ENCODE assay signal across 9 cellular contexts in genomic region chr2:43024515-43024962, GRCh38.
DNase-seq lines count a peak whose midpoint lies in the region; ATAC-seq and TF ChIP-seq lines count a peak whose summit lies in the region.
"Had no signal": no experiment of that assay in that cellular context is flagged by ENCODE, and none has a peak within 500 bp of the region (broad histone marks: within the 10 kb centered on the region; RNA-seq: fewer than 3 reads in every experiment).

No MANE protein-coding gene starts in this region.

- H3K4me3 ChIP-seq in thoracic aorta: no peak overlapping the region

- H3K4me3 Mint-ChIP-seq in activated CD4-positive, alpha-beta T cell treated with anti-CD3 and anti-CD28 coated beads, Interleukin-2, amount 10 ng/mL, durations not matched to agents 24 days and 14 days: no peak overlapping the region
- peak overlapping the region; percentile 48 for H3K4me3 Mint-ChIP-seq in endothelial cell (ENCODE audit: unreplicated experiment)
- no peak overlapping the region for H3K4me3 Mint-ChIP-seq in mesothelial cell of epicardium
- H3K4me3 Mint-ChIP-seq: T-helper 1 cell treated with Interleukin-12 subunit alpha and Interleukin-12 subunit beta and Interleukin-4 antibody, amounts not matched to agents 30 μg/mL and 1 μg/mL, for 36 hours had no signal

- H3K27me3 ChIP-seq in thoracic aorta (replicated peaks; ENCODE audit: insufficient read depth): no peaks in the 10 kb centered on the region

- peaks cover 6% of the 10 kb centered on the region for H3K9me3 ChIP-seq in thoracic aorta

- no peak overlapping the region for H3K27ac Mint-ChIP-seq in activated CD4-positive, alpha-beta T cell treated with anti-CD3 and anti-CD28 coated beads, Interleukin-2, amount 10 ng/mL, durations not matched to agents 24 days and 14 days
- H3K27ac Mint-ChIP-seq in endothelial cell (ENCODE audit: unreplicated experiment): peak overlapping the region; percentile 48
- peak overlapping the region; percentile 39 for H3K27ac Mint-ChIP-seq in mesothelial cell of epicardium
- H3K27ac Mint-ChIP-seq: T-helper 1 cell treated with Interleukin-12 subunit alpha and Interleukin-12 subunit beta and Interleukin-4 antibody, amounts not matched to agents 30 μg/mL and 1 μg/mL, for 36 hours had no signal

- no peaks in the 10 kb centered on the region for H3K9me3 Mint-ChIP-seq in activated CD4-positive, alpha-beta T cell treated with anti-CD3 and anti-CD28 coated beads, Interleukin-2, amount 10 ng/mL, durations not matched to agents 24 days and 14 days
- H3K9me3 Mint-ChIP-seq in endothelial cell (ENCODE audit: unreplicated experiment) (no peaks in the 10 kb centered on the region), mesothelial cell of epicardium (peaks cover 13% of the 10 kb centered on the region)

- peaks cover 0 to 10% of the 10 kb centered on the region in 2 donors for H3K4me1 ChIP-seq in thoracic aorta (ENCODE audit: control insufficient read depth in 1 of 2, low read depth in 2 of 2)

- DNase-seq in DMS114 treated with DMSO at 0.1 percent for 48 hours (lab: John Stamatoyannopoulos, UW; ENCODE audit: unreplicated experiment) (peak; percentile 9), HuH-7 (ENCODE audit: low spot score) (peak; percentile 74), endothelial cell (ENCODE audit: low spot score) (peak; percentile 78), mesothelial cell of epicardium (ENCODE audit: low spot score in 2 of 2, unreplicated experiment in 2 of 2) (peak in 1 of 2 experiments; percentile 72), thoracic aorta (ENCODE audit: low spot score) (peak; percentile 33), NCI-H2107 treated with DMSO at 0.1 percent for 48 hours (lab: John Stamatoyannopoulos, UW; ENCODE audit: unreplicated experiment) (no peak), omental fat pad (ENCODE audit: low spot score) (no peak)
- DNase-seq in activated CD4-positive, alpha-beta T cell treated with anti-CD3 and anti-CD28 coated beads, Interleukin-2, amount 10 ng/mL, durations not matched to agents 24 days and 14 days: peak; percentile 72

- peaks cover 2% of the 10 kb centered on the region for H3K36me3 Mint-ChIP-seq in activated CD4-positive, alpha-beta T cell treated with anti-CD3 and anti-CD28 coated beads, Interleukin-2, amount 10 ng/mL, durations not matched to agents 24 days and 14 days (ENCODE audit: low read depth)
- peaks cover 20% of the 10 kb centered on the region for H3K36me3 Mint-ChIP-seq in endothelial cell (ENCODE audit: low read depth, unreplicated experiment)
- peaks cover 9% of the 10 kb centered on the region for H3K36me3 Mint-ChIP-seq in mesothelial cell of epicardium

- peak; percentile 29 for ATAC-seq in thoracic aorta (ENCODE audit: insufficient number of reproducible peaks, low FRiP score, low read depth)
- ATAC-seq in omental fat pad (ENCODE audit: low FRiP score): no peak

- H3K4me1 Mint-ChIP-seq in activated CD4-positive, alpha-beta T cell treated with anti-CD3 and anti-CD28 coated beads, Interleukin-2, amount 10 ng/mL, durations not matched to agents 24 days and 14 days: peaks cover 7% of the 10 kb centered on the region
- H3K4me1 Mint-ChIP-seq in endothelial cell (ENCODE audit: unreplicated experiment): peaks cover 16% of the 10 kb centered on the region
- peaks cover 44% of the 10 kb centered on the region for H3K4me1 Mint-ChIP-seq in mesothelial cell of epicardium

- no peak overlapping the region for H3K27ac ChIP-seq in thoracic aorta

- H3K27me3 Mint-ChIP-seq in activated CD4-positive, alpha-beta T cell treated with anti-CD3 and anti-CD28 coated beads, Interleukin-2, amount 10 ng/mL, durations not matched to agents 24 days and 14 days: no peaks in the 10 kb centered on the region
- H3K27me3 Mint-ChIP-seq in endothelial cell (ENCODE audit: unreplicated experiment) (peaks cover 12% of the 10 kb centered on the region), mesothelial cell of epicardium (ENCODE audit: low read depth) (no peaks in the 10 kb centered on the region)

- intact Hi-C loops in activated CD4-positive, alpha-beta T cell treated with anti-CD3 and anti-CD28 coated beads, Interleukin-2, amount 10 ng/mL, durations not matched to agents 24 days and 14 days (cut with micrococcal nuclease): loop anchor here (1.0 kb wide), 1 partner anchor 205 kb away; no protein-coding TSS in a partner anchor

- no peaks in the 10 kb centered on the region for H3K36me3 ChIP-seq in thoracic aorta

- TF ChIP-seq CTCF in endothelial cell (IDR thresholded peaks at IDR 0.05; ENCODE audit: unreplicated experiment): peak; percentile 62
- peak; percentile 53 for TF ChIP-seq CTCF in mesothelial cell of epicardium (IDR thresholded peaks at IDR 0.05; ENCODE audit: unreplicated experiment)
- TF ChIP-seq CTCF in thoracic aorta (IDR thresholded peaks at IDR 0.05): peak; percentile 81
- TF ChIP-seq CTCF in omental fat pad (IDR thresholded peaks at IDR 0.05): no peak

Comparison
In these comparisons a context has a peak if more than half of its experiments do, and no peak if none do; other contexts are left out.
1. DNase-seq: peak in DMS114 treated with DMSO at 0.1 percent for 48 hours (single experiment), HuH-7 (single experiment), activated CD4-positive, alpha-beta T cell treated with anti-CD3 and anti-CD28 coated beads, Interleukin-2, amount 10 ng/mL, durations not matched to agents 24 days and 14 days (single experiment), endothelial cell (single experiment) and thoracic aorta (single experiment); none in NCI-H2107 treated with DMSO at 0.1 percent for 48 hours (single experiment) and omental fat pad (single experiment).
2. CTCF ChIP-seq: peak in endothelial cell (single experiment), mesothelial cell of epicardium (single experiment) and thoracic aorta (single experiment); none in omental fat pad (0 of 3).